27 cellular contexts compared by ENCODE assay signal in genomic region chr5:83921794-83922193, GRCh38.
"Had no signal": no experiment of that assay in that cellular context is flagged by ENCODE, and none has a peak within 500 bp of the region (broad histone marks: within the 10 kb centered on the region; RNA-seq: fewer than 3 reads in every experiment).

No MANE protein-coding gene starts in this region.

- ATAC-seq: activated CD8-positive, alpha-beta T cell treated with anti-CD3 and anti-CD28 coated beads, Interleukin-2, amount 10 ng/mL, durations not matched to agents 7 days and 5 days had no signal

- H3K4me1 Mint-ChIP-seq: activated CD4-positive, alpha-beta T cell treated with anti-CD3 and anti-CD28 coated beads, Interleukin-2, amount 10 ng/mL, durations not matched to agents 7 days and 5 days; activated naive CD4-positive, alpha-beta T cell treated with anti-CD3 and anti-CD28 coated beads, Interleukin-2, amount 50 U/mL, for 24 hours; activated naive CD8-positive, alpha-beta T cell treated with anti-CD3 and anti-CD28 coated beads, Interleukin-2, amount 10 ng/mL, durations not matched to agents 7 days and 5 days had no signal

- H3K27ac Mint-ChIP-seq: activated CD4-positive, alpha-beta T cell treated with anti-CD3 and anti-CD28 coated beads, Interleukin-2, amount 10 ng/mL, durations not matched to agents 7 days and 5 days; activated CD8-positive, alpha-beta T cell treated with anti-CD3 and anti-CD28 coated beads, Interleukin-2, amount 10 ng/mL, durations not matched to agents 7 days and 5 days; activated naive CD4-positive, alpha-beta T cell treated with anti-CD3 and anti-CD28 coated beads, Interleukin-2, amount 50 U/mL, for 24 hours; activated naive CD8-positive, alpha-beta T cell treated with anti-CD3 and anti-CD28 coated beads, Interleukin-2, amount 10 ng/mL, durations not matched to agents 7 days and 5 days; activated T-cell treated with anti-CD3 and anti-CD28 coated beads, Interleukin-2, amount 50 U/mL, for 24 hours; activated T-helper 2 cell treated with anti-CD3 and anti-CD28 coated beads, Interferon-gamma antibody, Interleukin-2, Interleukin-4, amounts not matched to agents 10 μg/mL and 5 μg/mL and 100 μg/mL, durations not matched to agents 14 hours and 24 hours and 36 hours; brain had no signal

- H3K4me3 Mint-ChIP-seq: activated CD4-positive, alpha-beta T cell treated with anti-CD3 and anti-CD28 coated beads, Interleukin-2, amount 10 ng/mL, durations not matched to agents 7 days and 5 days; activated CD8-positive, alpha-beta T cell treated with anti-CD3 and anti-CD28 coated beads, Interleukin-2, amount 10 ng/mL, durations not matched to agents 7 days and 5 days; activated naive CD4-positive, alpha-beta T cell treated with anti-CD3 and anti-CD28 coated beads, Interleukin-2, amount 50 U/mL, for 24 hours; activated naive CD8-positive, alpha-beta T cell treated with anti-CD3 and anti-CD28 coated beads, Interleukin-2, amount 10 ng/mL, durations not matched to agents 7 days and 5 days; activated T-cell treated with anti-CD3 and anti-CD28 coated beads, Interleukin-2, amount 50 U/mL, for 24 hours; brain had no signal

- H3K36me3 ChIP-seq: MG63 had no signal

- H3K4me3 ChIP-seq: MG63 had no signal

- H3K36me3 Mint-ChIP-seq: activated naive CD4-positive, alpha-beta T cell treated with anti-CD3 and anti-CD28 coated beads, Interleukin-2, amount 50 U/mL, for 24 hours; activated naive CD8-positive, alpha-beta T cell treated with anti-CD3 and anti-CD28 coated beads, Interleukin-2, amount 10 ng/mL, durations not matched to agents 7 days and 5 days; brain had no signal

- H3K9me3 ChIP-seq: MG63 had no signal

- FAIRE-seq: bronchial epithelial cell had no signal

- H3K9me3 Mint-ChIP-seq: activated CD4-positive, alpha-beta T cell treated with anti-CD3 and anti-CD28 coated beads, Interleukin-2, amount 10 ng/mL, durations not matched to agents 7 days and 5 days; activated naive CD4-positive, alpha-beta T cell treated with anti-CD3 and anti-CD28 coated beads, Interleukin-2, amount 50 U/mL, for 24 hours; activated naive CD8-positive, alpha-beta T cell treated with anti-CD3 and anti-CD28 coated beads, Interleukin-2, amount 10 ng/mL, durations not matched to agents 7 days and 5 days; activated T-cell treated with anti-CD3 and anti-CD28 coated beads, Interleukin-2, amount 50 U/mL, for 24 hours; activated T-helper 2 cell treated with anti-CD3 and anti-CD28 coated beads, Interferon-gamma antibody, Interleukin-2, Interleukin-4, amounts not matched to agents 10 μg/mL and 5 μg/mL and 100 μg/mL, durations not matched to agents 14 hours and 24 hours and 36 hours had no signal

- H3K27me3 ChIP-seq: MG63 had no signal

- DNase-seq: activated CD4-positive, alpha-beta T cell treated with anti-CD3 and anti-CD28 coated beads, Interleukin-2, amount 10 ng/mL, durations not matched to agents 7 days and 5 days; activated CD4-positive, alpha-beta T cell treated with anti-CD3 and anti-CD28 coated beads, Interleukin-2, amount 50 U/mL, for 48 hours; activated CD8-positive, alpha-beta T cell treated with anti-CD3 and anti-CD28 coated beads, Interleukin-2, amount 10 ng/mL, durations not matched to agents 7 days and 5 days; activated gamma-delta T cell; activated naive CD4-positive, alpha-beta T cell treated with Interleukin-2 at 50 U/mL for 16 hours; activated naive CD8-positive, alpha-beta T cell treated with anti-CD3 and anti-CD28 coated beads, Interleukin-2, amount 10 ng/mL, durations not matched to agents 7 days and 5 days; activated T-cell treated with anti-CD3 and anti-CD28 coated beads, Interleukin-2, amount 50 U/mL, for 24 hours; caudate nucleus; cerebellar nuclear complex; Karpas-422; KBM-7; MG63; NCI-H1048; NCI-H1436; NCI-H1694; NCI-H1930; NCI-H2081 treated with DMSO at 0.1 percent for 48 hours; NCI-H345; NCI-H524 treated with DMSO at 0.1 percent for 48 hours; Right ventricle myocardium superior; SW 1271; T-helper 1 cell; T1000 had no signal

- H3K27me3 Mint-ChIP-seq: activated CD4-positive, alpha-beta T cell treated with anti-CD3 and anti-CD28 coated beads, Interleukin-2, amount 10 ng/mL, durations not matched to agents 7 days and 5 days; activated naive CD8-positive, alpha-beta T cell treated with anti-CD3 and anti-CD28 coated beads, Interleukin-2, amount 10 ng/mL, durations not matched to agents 7 days and 5 days had no signal
